Comparison of ENCODE assay signal across 21 cellular contexts in the genomic region with DNA sequence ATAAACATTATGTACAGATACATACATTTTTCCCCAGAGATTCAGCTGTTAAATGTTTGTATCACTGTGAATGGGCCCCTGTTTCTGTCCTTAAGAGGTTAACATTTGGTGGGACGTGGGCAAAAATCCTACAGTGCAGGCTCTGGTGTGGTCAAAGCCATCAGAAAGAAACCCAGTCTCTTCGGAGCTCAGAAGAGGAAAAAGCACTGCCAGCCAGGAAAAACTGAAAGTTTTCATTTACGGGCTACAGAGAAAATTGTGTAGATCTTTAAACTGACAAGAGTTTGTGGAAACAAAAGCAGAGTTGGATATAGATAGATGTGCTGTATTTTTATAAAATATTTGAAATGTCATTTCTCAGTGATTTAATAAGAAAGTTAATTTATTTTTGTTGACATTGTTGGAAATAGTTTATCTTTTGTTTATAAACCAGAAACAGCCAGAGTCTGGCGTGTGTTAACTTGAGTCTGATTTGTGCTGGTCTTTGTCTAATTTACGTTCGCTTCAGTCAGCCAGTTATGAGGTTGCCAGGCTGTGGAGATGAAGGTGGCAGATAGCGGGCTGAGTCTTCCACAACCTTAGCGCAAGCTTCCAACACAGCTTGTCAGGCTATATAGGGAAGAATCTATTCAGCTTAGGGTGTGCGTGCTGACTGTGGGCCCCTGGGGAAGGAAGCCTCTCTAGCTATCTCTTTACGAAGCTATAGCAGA. TPM values are rescaled to one million over a fixed set of nuclear protein-coding genes. Genes with fewer than 3 reads are reported as not detected.
A peak's percentile ranks its signal among the peaks of the same experiment; 100 is the strongest.
DNase-seq lines count a peak whose midpoint lies in the region; ATAC-seq and TF ChIP-seq lines count a peak whose summit lies in the region.
"Had no signal": no experiment of that assay in that cellular context is flagged by ENCODE, and none has a peak within 500 bp of the region (broad histone marks: within the 10 kb centered on the region; RNA-seq: fewer than 3 reads in every experiment).

No MANE protein-coding gene starts in this region.

- 65 to 85% methylated on average over 10 of the region's 10 CpGs for WGBS in sigmoid colon, 2 donors

- TF ChIP-seq CTCF in BE2C (IDR thresholded peaks at IDR 0.05; ENCODE audit: low read depth, low read length) (no peak), colonic mucosa (IDR thresholded peaks at IDR 0.05) (no peak), lower lobe of right lung (IDR thresholded peaks at IDR 0.05) (no peak), sigmoid colon (IDR thresholded peaks at IDR 0.05) (no peak)

- no peaks in the 10 kb centered on the region for H3K4me1 ChIP-seq in BE2C
- peaks cover 6% of the 10 kb centered on the region for H3K4me1 ChIP-seq in colonic mucosa
- H3K4me1 ChIP-seq in lower lobe of right lung: peaks cover 6% of the 10 kb centered on the region
- peaks cover 0 to 54% (median 34%) of the 10 kb centered on the region in 4 donors for H3K4me1 ChIP-seq in sigmoid colon

- intact Hi-C loops in colonic mucosa (cut with DNase I): loop anchor here (5.0 kb wide), 1 partner anchor 84 kb away; the partner anchor contains the start of gene PMP22
- intact Hi-C loops in lower lobe of right lung (cut with DNase I): no loop called here
- intact Hi-C loops in sigmoid colon (cut with DNase I): loop anchor here (1.0 to 10.0 kb wide), 7 partner anchors 42 to 574 kb away; no protein-coding TSS in a partner anchor

- no peak overlapping the region for H3K9ac ChIP-seq in colonic mucosa (ENCODE audit: low read depth in 2 of 2, low read length in 2 of 2)

- no peak for TF ChIP-seq POLR2A in sigmoid colon (IDR thresholded peaks at IDR 0.05)

- H3K27ac ChIP-seq in colonic mucosa (peak overlapping the region; percentile 51), lower lobe of right lung (peak overlapping the region; percentile 42), sigmoid colon (peak overlapping the region; percentile 71 to 91 (median 88))
- H3K27ac ChIP-seq: neutrophil, SJCRH30 had no signal

- no peaks in the 10 kb centered on the region for H3K27me3 ChIP-seq in BE2C
- no peaks in the 10 kb centered on the region for H3K27me3 ChIP-seq in colonic mucosa
- H3K27me3 ChIP-seq in lower lobe of right lung (ENCODE audit: low read depth): peaks cover 4% of the 10 kb centered on the region
- H3K27me3 ChIP-seq in sigmoid colon: no peaks in the 10 kb centered on the region
- H3K27me3 ChIP-seq: SJCRH30 had no signal

- H3K4me3 ChIP-seq in BE2C (ENCODE audit: low read depth, low read length) (peak overlapping the region; percentile 37), colonic mucosa (no peak overlapping the region), lower lobe of right lung (no peak overlapping the region), sigmoid colon (peak overlapping the region in 1 of 4 donors; percentile 8)
- H3K4me3 ChIP-seq: SJCRH30 had no signal

- ATAC-seq in lower lobe of right lung: peak in 1 of 2 donors; percentile 28
- no peak for ATAC-seq in activated CD4-positive, CD25-positive, alpha-beta regulatory T cell treated with anti-CD3 and anti-CD28 coated beads, Interleukin-2, amount 50 U/mL, for 24 hours
- ATAC-seq: activated CD8-positive, alpha-beta T cell treated with anti-CD3 and anti-CD28 coated beads for 36 hours; CD8-positive, alpha-beta T cell had no signal

- TF ChIP-seq EP300 in sigmoid colon (IDR thresholded peaks at IDR 0.05): peak; percentile 97 to 99 (median 98)

- DNase-seq in BE2C (peak; percentile 46), colonic mucosa (no peak), lower lobe of right lung (no peak), sigmoid colon (peak; percentile 93), HPDE6-E6E7 (ENCODE audit: extremely low spot score) (no peak), activated gamma-delta T cell (lab: John Stamatoyannopoulos, UW) (no peak), activated gamma-delta T cell treated with Interleukin-2 at 50 U/mL for 16 hours (no peak)
- DNase-seq: ACHN; activated CD8-positive, alpha-beta T cell treated with anti-CD3 and anti-CD28 coated beads for 36 hours; amygdala; CD8-positive, alpha-beta T cell; KBM-7; NCI-H1417 treated with DMSO at 0.1 percent for 48 hours; NCI-H345; SJCRH30 had no signal

- H3K9me3 ChIP-seq in BE2C (no peaks in the 10 kb centered on the region), colonic mucosa (no peaks in the 10 kb centered on the region), lower lobe of right lung (no peaks in the 10 kb centered on the region), sigmoid colon (no peaks in the 10 kb centered on the region)
- H3K9me3 ChIP-seq: neutrophil, SJCRH30 had no signal

- no peaks in the 10 kb centered on the region for H3K36me3 ChIP-seq in BE2C
- no peaks in the 10 kb centered on the region for H3K36me3 ChIP-seq in colonic mucosa
- no peaks in the 10 kb centered on the region for H3K36me3 ChIP-seq in lower lobe of right lung
- H3K36me3 ChIP-seq in sigmoid colon: no peaks in the 10 kb centered on the region
- H3K36me3 ChIP-seq: neutrophil, SJCRH30 had no signal

RNA-seq across cellular contexts. Expression of gene TEKT3, which starts 9.5 kb away (rescaled TPM):
- 2.2 TPM for polyA plus RNA-seq in BE2C (2012; ENCODE audit: insufficient read depth, insufficient read length, low read depth)
- total RNA-seq in colonic mucosa (under 1 TPM in 1 of 2 donors, not detected in 1; 0.45 TPM), lower lobe of right lung (2.2 TPM), sigmoid colon (1 to 10 TPM in 1 of 4 donors, not detected in 3; 1.8 TPM)
- under 1 TPM in 1 of 3 donors, not detected in 2; 0.26 TPM for polyA plus RNA-seq in sigmoid colon
- total RNA-seq: activated CD8-positive, alpha-beta T cell treated with anti-CD3 and anti-CD28 coated beads for 36 hours; activated T-helper 1 cell treated with anti-CD3 and anti-CD28 coated beads, Interleukin-12 subunit alpha, Interleukin-12 subunit beta, Interleukin-2, Interleukin-4 antibody, amounts not matched to agents 30 ng/mL and 10 ng/mL and 1 ng/mL, durations not matched to agents 14 hours and 24 hours and 36 hours; Daoy; esophagus mucosa; SJCRH30 had no signal
- polyA plus RNA-seq: liver had no signal

Comparison
In these comparisons a context has a peak if more than half of its experiments do, and no peak if none do; other contexts are left out.
1. DNase-seq: peak in BE2C (single experiment) and sigmoid colon (single experiment); none in colonic mucosa (single experiment), lower lobe of right lung (single experiment), HPDE6-E6E7 (single experiment), activated gamma-delta T cell (single experiment) and activated gamma-delta T cell treated with Interleukin-2 at 50 U/mL for 16 hours (single experiment).
2. Peak in every context shown above with its lines, with median percentiles within 50 percentile points of each other: H3K27ac ChIP-seq.